Comparison of ENCODE assay signal across 1 cellular context in genomic region chr20:38213607-38213940, GRCh38.
TF ChIP-seq lines count a peak whose summit lies in the region.

No MANE protein-coding gene starts in this region.

TF ChIP-seq in IMR-90, 13 proteins besides CTCF, POLR2A, EP300 and RAD21:
- TF ChIP-seq FOS (IDR thresholded peaks at IDR 0.05; ENCODE audit: low read depth, low read length): no peak
- TF ChIP-seq RFX5 (IDR thresholded peaks at IDR 0.05; ENCODE audit: low read depth, low read length): no peak
- TF ChIP-seq MXI1 (IDR thresholded peaks at IDR 0.05; ENCODE audit: borderline replicate concordance, low read depth, low read length): no peak
- no peak for TF ChIP-seq NFE2L2 (IDR thresholded peaks at IDR 0.05; ENCODE audit: low read depth, low read length)
- TF ChIP-seq BHLHE40 (IDR thresholded peaks at IDR 0.05; ENCODE audit: low read depth, low read length): no peak
- TF ChIP-seq, protein P1, sequence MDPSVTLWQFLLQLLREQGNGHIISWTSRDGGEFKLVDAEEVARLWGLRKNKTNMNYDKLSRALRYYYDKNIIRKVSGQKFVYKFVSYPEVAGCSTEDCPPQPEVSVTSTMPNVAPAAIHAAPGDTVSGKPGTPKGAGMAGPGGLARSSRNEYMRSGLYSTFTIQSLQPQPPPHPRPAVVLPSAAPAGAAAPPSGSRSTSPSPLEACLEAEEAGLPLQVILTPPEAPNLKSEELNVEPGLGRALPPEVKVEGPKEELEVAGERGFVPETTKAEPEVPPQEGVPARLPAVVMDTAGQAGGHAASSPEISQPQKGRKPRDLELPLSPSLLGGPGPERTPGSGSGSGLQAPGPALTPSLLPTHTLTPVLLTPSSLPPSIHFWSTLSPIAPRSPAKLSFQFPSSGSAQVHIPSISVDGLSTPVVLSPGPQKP (IDR thresholded peaks at IDR 0.05; ENCODE audit: borderline replicate concordance, low read depth, low read length): no peak
- no peak for TF ChIP-seq MAFK (IDR thresholded peaks at IDR 0.05; ENCODE audit: low read depth, low read length)
- no peak for TF ChIP-seq CEBPB (IDR thresholded peaks at IDR 0.05; ENCODE audit: low read depth, low read length)
- TF ChIP-seq CHD1 (IDR thresholded peaks at IDR 0.05; ENCODE audit: low read depth, low read length): no peak
- no peak for TF ChIP-seq RCOR1 (IDR thresholded peaks at IDR 0.05; ENCODE audit: insufficient replicate concordance, low read length)
- TF ChIP-seq USF2 (IDR thresholded peaks at IDR 0.05; ENCODE audit: low read depth, low read length): no peak
- no peak for TF ChIP-seq MAZ (IDR thresholded peaks at IDR 0.05; ENCODE audit: borderline replicate concordance, low read depth, low read length)
- no peak for TF ChIP-seq SMC3 (IDR thresholded peaks at IDR 0.05; ENCODE audit: low read depth, low read length)
